In genomic region chr12:50545213-50545612, GRCh38 we compare ENCODE assay signal across 27 cellular contexts. TPM values are rescaled to one million over a fixed set of nuclear protein-coding genes. Genes with fewer than 3 reads are reported as not detected.
DNase-seq lines count a peak whose midpoint lies in the region; ATAC-seq, FAIRE-seq and TF ChIP-seq lines count a peak whose summit lies in the region.
"Had no signal": no experiment of that assay in that cellular context is flagged by ENCODE, and none has a peak within 500 bp of the region (broad histone marks: within the 10 kb centered on the region; RNA-seq: fewer than 3 reads in every experiment).

No MANE protein-coding gene starts in this region.

- no peak for TF ChIP-seq EP300 in A549 (IDR thresholded peaks at IDR 0.05)

- BruUV-seq in HCT116 (replicated peaks; lab: Mats Ljungman, UMichigan) = no TSS peak

- H3K4me2 ChIP-seq in A549 (peak overlapping the region; percentile 68; the same call in 2 of the 3 replicates), HCT116 (ENCODE audit: low read length) (peak overlapping the region; percentile 75)

- H3K27ac ChIP-seq in A549 = peak overlapping the region in 1 of 2 experiments; percentile 51; a peak in 2 of 6 replicates
- peak overlapping the region; percentile 59 for H3K27ac ChIP-seq in HCT116 (ENCODE audit: low read depth, low read length)
- H3K27ac ChIP-seq in colonic mucosa = peak overlapping the region; percentile 66
- peak overlapping the region; percentile 30 to 35 for H3K27ac ChIP-seq in mucosa of rectum (ENCODE audit: low read depth in 2 of 2, low read length in 2 of 2)
- H3K27ac ChIP-seq: breast epithelium, uterus had no signal

- H2AFZ ChIP-seq in HCT116 (ENCODE audit: low read depth, low read length, poor library complexity, severe bottlenecking) = no peak overlapping the region

- peaks cover 75% of the 10 kb centered on the region for H3K79me2 ChIP-seq in HCT116 (ENCODE audit: insufficient read depth, low read length)

- no peak for TF ChIP-seq CTCF in A549 (IDR thresholded peaks at IDR 0.05)
- TF ChIP-seq CTCF in HCT116 (IDR thresholded peaks at IDR 0.05 in 2 of 3, conservative IDR thresholded peaks at IDR 0.05 in 1 of 3; ENCODE audit: borderline replicate concordance in 1 of 3, insufficient read depth in 1 of 3, low read depth in 2 of 3, low read length in 2 of 3) = no peak
- TF ChIP-seq CTCF in colonic mucosa (IDR thresholded peaks at IDR 0.05) = no peak

- no peak for ATAC-seq in A549
- ATAC-seq in HCT116 = peak; percentile 43
- no peak for ATAC-seq in activated CD4-positive, CD25-positive, alpha-beta regulatory T cell treated with anti-CD3 and anti-CD28 coated beads, Interleukin-2, amount 50 U/mL, for 24 hours
- no peak for ATAC-seq in GM18873 (IDR thresholded peaks at IDR 0.05; ENCODE audit: low FRiP score, unreplicated experiment)
- ATAC-seq: activated T-cell treated with anti-CD3 and anti-CD28 coated beads, Interleukin-2, amount 50 U/mL, for 72 hours; stimulated activated effector memory CD8-positive, alpha-beta T cell treated with anti-CD3 and anti-CD28 coated beads, Interleukin-12 subunit alpha, Interleukin-12 subunit beta, amount 100 ng/mL, for 72 hours; T-cell had no signal

- H4K20me1 ChIP-seq in HCT116 (ENCODE audit: insufficient read depth) = no peaks in the 10 kb centered on the region

- intact Hi-C loops in HCT116 (cut with micrococcal nuclease) (no loop called here), colonic mucosa (cut with DNase I) (no loop called here)

- H3K27me3 ChIP-seq in HCT116 (ENCODE audit: insufficient read depth, low read length) (no peaks in the 10 kb centered on the region), colonic mucosa (no peaks in the 10 kb centered on the region), mucosa of rectum (ENCODE audit: control insufficient read depth in 2 of 2, insufficient read depth in 2 of 2, low read length in 2 of 2) (no peaks in the 10 kb centered on the region)
- H3K27me3 ChIP-seq: breast epithelium, uterus had no signal

- POLR2A ChIA-PET in A549 (lab: Yijun Ruan, JAX) = no interaction called here
- POLR2A ChIA-PET in HCT116 (lab: Charles Lee) = interaction anchor here (0.6 to 0.7 kb wide), 2 partner anchors 10 to 1422 kb away, joined by 3 to 5 read pairs; no protein-coding TSS in a partner anchor

- no peaks in the 10 kb centered on the region for H3K9me3 ChIP-seq in A549
- no peaks in the 10 kb centered on the region for H3K9me3 ChIP-seq in HCT116 (ENCODE audit: control insufficient read depth in 1 of 2, insufficient read depth in 1 of 2, low read depth in 1 of 2, low read length in 2 of 2)
- H3K9me3 ChIP-seq in colonic mucosa = no peaks in the 10 kb centered on the region
- no peaks in the 10 kb centered on the region for H3K9me3 ChIP-seq in mucosa of rectum (ENCODE audit: control insufficient read depth in 2 of 2, low read length in 2 of 2)
- H3K9me3 ChIP-seq: breast epithelium, uterus had no signal

- TF ChIP-seq RAD21 in A549 (conservative IDR thresholded peaks at IDR 0.05 in 1 of 2, IDR thresholded peaks at IDR 0.05 in 1 of 2) (no peak), HCT116 (IDR thresholded peaks at IDR 0.05; ENCODE audit: low read depth) (no peak)

- H3K4me3 ChIP-seq in A549 (no peak overlapping the region), HCT116 (replicated peaks in 1 of 2; ENCODE audit: low read depth in 1 of 2, low read length in 2 of 2) (peak overlapping the region in 1 of 2 experiments; percentile 35; a peak in 2 of 4 replicates), colonic mucosa (no peak overlapping the region), mucosa of rectum (ENCODE audit: low read length in 2 of 2) (no peak overlapping the region)
- H3K4me3 ChIP-seq: breast epithelium, smooth muscle cell, uterus had no signal

- peaks cover 75% of the 10 kb centered on the region for H3K4me1 ChIP-seq in A549
- peaks cover 45 to 93% of the 10 kb centered on the region in 2 experiments for H3K4me1 ChIP-seq in HCT116 (ENCODE audit: control insufficient read depth in 1 of 2, insufficient read depth in 2 of 2, low read length in 2 of 2)
- H3K4me1 ChIP-seq in colonic mucosa = peaks cover 3% of the 10 kb centered on the region
- peaks cover 20 to 45% of the 10 kb centered on the region in 2 donors for H3K4me1 ChIP-seq in mucosa of rectum (ENCODE audit: control insufficient read depth in 2 of 2, insufficient read depth in 2 of 2, low read length in 2 of 2)
- H3K4me1 ChIP-seq: breast epithelium had no signal

- CTCF ChIA-PET in A549 (lab: Yijun Ruan, JAX) = interaction anchor here (0.6 to 1.2 kb wide), 4 partner anchors 40 to 489 kb away, joined by 3 to 4 read pairs (median 4); no protein-coding TSS in a partner anchor
- CTCF ChIA-PET in HCT116 (lab: Charles Lee) = interaction anchor here (1.3 kb wide), 1 partner anchor 93 kb away, joined by 3 read pairs; no protein-coding TSS in a partner anchor

- RAD21 ChIA-PET in HCT116 (lab: Charles Lee; ENCODE audit: low non-redundant PET in 1 of 2, low total read pairs in 2 of 2, uncharacterized antibody in 2 of 2, unreplicated experiment in 2 of 2) = interaction anchor here (0.7 to 1.0 kb wide), 2 partner anchors 40 to 71 kb away, joined by 3 read pairs; no protein-coding TSS in a partner anchor

- DNase-seq in A549 (ENCODE audit: low read depth in 1 of 2, low spot score in 1 of 2) (no peak), HCT116 (ENCODE audit: low read depth, low spot score) (no peak), colonic mucosa (no peak), AG08396 (ENCODE audit: low spot score) (no peak), T-helper 1 cell (no peak)
- DNase-seq: activated CD4-positive, CD25-positive, alpha-beta regulatory T cell treated with anti-CD3 and anti-CD28 coated beads, Interleukin-2, amount 50 U/mL, for 72 hours; activated naive CD4-positive, alpha-beta T cell treated with anti-CD3 and anti-CD28 coated beads, Interleukin-2, amount 10 ng/mL, durations not matched to agents 7 days and 5 days; activated T-cell treated with anti-CD3 and anti-CD28 coated beads, Interleukin-2, amount 50 U/mL, for 72 hours; amniotic stem cell; C1 segment of cervical spinal cord; mammary epithelial cell; naive B cell; NCI-H1105; NCI-H1930; SHP77; stimulated activated CD4-positive, alpha-beta T cell treated with anti-CD3 and anti-CD28 coated beads, Interleukin-2, amount 100 ng/mL, for 48 hours; T-cell; uterus had no signal

- H3K9ac ChIP-seq in HCT116 (ENCODE audit: low read length) (peak overlapping the region; percentile 27), colonic mucosa (ENCODE audit: low read depth in 2 of 2, low read length in 2 of 2) (no peak overlapping the region), mucosa of rectum (ENCODE audit: low read depth in 1 of 2, low read length in 2 of 2) (no peak overlapping the region)

- 84% methylated on average over 4 of the region's 5 CpGs for WGBS in A549 (ENCODE audit: missing lambda C conversion rate)

- FAIRE-seq in A549 (lab: Jason Lieb, UNC) = no peak
- FAIRE-seq: colon, GM12891, TTC549 had no signal

- TF ChIP-seq POLR2A in A549 (IDR thresholded peaks at IDR 0.05; ENCODE audit: low read length) (no peak), HCT116 (IDR thresholded peaks at IDR 0.05; ENCODE audit: borderline replicate concordance, extremely low read depth, insufficient read depth, insufficient read length) (no peak)

- no peaks in the 10 kb centered on the region for H3K9me2 ChIP-seq in HCT116 (ENCODE audit: insufficient read depth)

- no peaks in the 10 kb centered on the region for H3K36me3 ChIP-seq in HCT116 (ENCODE audit: control insufficient read depth in 1 of 2, insufficient read depth in 2 of 2, low read length in 2 of 2)
- no peaks in the 10 kb centered on the region for H3K36me3 ChIP-seq in colonic mucosa
- no peaks in the 10 kb centered on the region for H3K36me3 ChIP-seq in mucosa of rectum (ENCODE audit: control insufficient read depth in 2 of 2, insufficient read depth in 2 of 2, low read length in 2 of 2)
- H3K36me3 ChIP-seq: breast epithelium, uterus had no signal

TF ChIP-seq in A549, 52 proteins besides CTCF, POLR2A, EP300 and RAD21:
- TF ChIP-seq RFX5 (IDR thresholded peaks at IDR 0.05) (no peak), ATOH8 (CRISPR knock-in tag; IDR thresholded peaks at IDR 0.05; ENCODE audit: low read depth) (no peak)

TF ChIP-seq in HCT116, 20 proteins besides CTCF, POLR2A, EP300 and RAD21 (continues in another document):
- no peak for TF ChIP-seq ELF1 (IDR thresholded peaks at IDR 0.05; ENCODE audit: borderline replicate concordance, low read depth)
- TF ChIP-seq JUND (IDR thresholded peaks at IDR 0.05) = no peak
- TF ChIP-seq CBX3 (IDR thresholded peaks at IDR 0.05; ENCODE audit: low read depth) = no peak
- TF ChIP-seq SP1 (IDR thresholded peaks at IDR 0.05; ENCODE audit: low read depth) = no peak
- no peak for TF ChIP-seq REST (IDR thresholded peaks at IDR 0.05; ENCODE audit: low read depth)

RNA-seq across cellular contexts. Expression of gene DIP2B, which starts 40.4 kb away (rescaled TPM):
- polyA plus RNA-seq in A549 (2011; rRNA removed) (29.3 and 32.8 TPM in 2 replicates), A549 (2017; fragmentation: RNase III; extraction: RNeasy Plus Mini Kit Qiagen cat#74134 plus additional on column Dnase treatment) (16.2 to 16.9 TPM (median 16.4 TPM) in 3 replicates)
- polyA plus RNA-seq in A549 (2012; cell fraction: cytosol; rRNA removed) = 10.6 and 13.3 TPM in 2 replicates
- 13.1 and 18.6 TPM in 2 replicates for polyA plus RNA-seq in A549 (2012; cell fraction: nucleus; rRNA removed)
- 71.4 and 73.4 TPM in 2 replicates for polyA minus RNA-seq in A549 (2011; rRNA and poly(A)+ RNA removed)
- total RNA-seq in HCT116 (2021; ENCODE audit: unreplicated experiment) (32.3 TPM), colonic mucosa (10 to 100 TPM; 34.3 to 36.8 TPM)
- polyA plus RNA-seq in HCT116 (2012) = 15.7 and 16.5 TPM in 2 replicates
